8 cellular contexts compared by ENCODE assay signal in the genomic region with DNA sequence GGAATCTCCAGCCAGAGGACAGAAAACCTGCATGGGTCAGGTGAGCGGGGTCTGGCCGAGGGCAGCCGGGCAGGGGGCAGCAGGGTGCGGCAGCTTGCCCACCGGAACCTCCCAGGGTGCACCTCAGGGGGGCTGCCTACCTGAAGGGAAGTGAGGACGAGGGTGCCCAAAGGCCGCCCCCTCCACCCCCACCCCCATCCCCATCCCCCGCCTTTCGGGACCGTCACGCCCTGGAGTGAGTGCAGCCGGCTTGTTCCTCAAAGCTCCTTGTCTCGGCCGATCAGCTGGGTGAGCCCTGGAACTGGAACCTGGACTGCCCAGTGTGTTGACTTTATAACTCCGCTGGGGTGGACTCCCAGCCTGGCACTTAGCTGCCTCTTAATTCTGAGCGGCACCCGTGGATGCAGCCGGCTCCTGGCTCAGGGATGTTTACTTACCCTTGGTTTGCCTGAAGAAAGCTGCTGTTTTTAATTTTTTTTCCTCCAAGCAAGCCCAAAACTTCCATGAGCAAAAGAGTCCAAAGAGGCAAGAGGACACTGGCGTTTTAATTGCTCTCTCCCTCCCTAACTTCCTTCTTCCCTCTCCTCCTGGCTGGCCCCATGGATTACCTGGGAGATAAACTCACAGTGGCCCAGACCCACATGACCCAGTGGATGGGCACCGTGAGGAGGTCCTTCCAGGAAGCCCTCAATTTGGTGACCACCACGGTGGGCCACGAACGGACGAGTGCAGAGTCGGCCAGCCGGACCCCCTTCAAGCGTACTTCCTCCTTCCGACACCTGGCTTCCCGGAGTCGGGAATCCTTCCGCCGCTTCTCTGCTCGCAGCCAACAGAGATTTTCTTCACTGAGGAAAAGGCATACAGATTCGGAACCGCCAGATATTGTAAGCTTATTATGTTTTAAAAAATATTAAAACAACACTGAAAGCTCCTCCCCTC.
DNase-seq lines count a peak whose midpoint lies in the region; ATAC-seq and TF ChIP-seq lines count a peak whose summit lies in the region.

No MANE protein-coding gene starts in this region.

- H3K4me2 ChIP-seq in BLaER1 treated with 17β-estradiol and CSF1 and Interleukin-3, amounts not matched to agents 10 nM and 100 nM: peak overlapping the region; percentile 90 to 100 (median 99)
- H3K4me2 ChIP-seq in KMS-11 (peak overlapping the region; percentile 62), mesenchymal stem cell (ENCODE audit: low read length, poor library complexity, severe bottlenecking) (peak overlapping the region; percentile 89)

- H3K27me3 ChIP-seq in BLaER1 treated with 17β-estradiol and CSF1 and Interleukin-3, amounts not matched to agents 10 nM and 100 nM: peaks cover 13 to 30% (median 21%) of the 10 kb centered on the region in 11 experiments; a peak in 21 of 22 replicates
- H3K27me3 ChIP-seq in KMS-11 (ENCODE audit: insufficient read depth, low read depth) (no peaks in the 10 kb centered on the region), mesenchymal stem cell (ENCODE audit: control insufficient read depth in 1 of 2, insufficient read depth in 1 of 2, low read length in 2 of 2) (peaks cover 5 to 8% of the 10 kb centered on the region in 2 experiments), transverse colon (no peaks in the 10 kb centered on the region)

- no peaks in the 10 kb centered on the region for H3K79me1 ChIP-seq in mesenchymal stem cell (replicated peaks; ENCODE audit: low read length, poor library complexity, severe bottlenecking)

- H2BK120ac ChIP-seq in mesenchymal stem cell (ENCODE audit: low read depth, low read length): no peak overlapping the region

- H3K9ac ChIP-seq in BLaER1 treated with 17β-estradiol and CSF1 and Interleukin-3, amounts not matched to agents 10 nM and 100 nM: peak overlapping the region in 10 of 11 experiments; percentile 42 to 68 (median 56); a peak in 19 of 22 replicates
- peak overlapping the region; percentile 69 for H3K9ac ChIP-seq in KMS-11
- H3K9ac ChIP-seq in mesenchymal stem cell (ENCODE audit: low read length): peak overlapping the region; percentile 81

- ATAC-seq in GM18861 (IDR thresholded peaks at IDR 0.05; ENCODE audit: unreplicated experiment): no peak
- no peak for ATAC-seq in HG02852 (IDR thresholded peaks at IDR 0.05; ENCODE audit: unreplicated experiment)

- H2AK5ac ChIP-seq in mesenchymal stem cell (ENCODE audit: low read length, severe bottlenecking): no peak overlapping the region

- in situ Hi-C loops in transverse colon (cut with MboI; ENCODE audit: low pct_ligation_motif_present in 1 of 4, low pct_unique_long_range_greater_than_20kb in 1 of 4, low sequenced_read_pairs in 3 of 4): no loop called here

- H3K4me3 ChIP-seq in BLaER1 treated with 17β-estradiol and CSF1 and Interleukin-3, amounts not matched to agents 10 nM and 100 nM: peak overlapping the region; percentile 51 to 75 (median 60)
- H3K4me3 ChIP-seq in KMS-11 (IDR thresholded peaks at IDR 0.05; ENCODE audit: insufficient read depth, low read depth, low read length) (no peak overlapping the region), coronary artery (peak overlapping the region; percentile 75), mesenchymal stem cell (ENCODE audit: insufficient read depth in 1 of 2, low read depth in 1 of 2, low read length in 2 of 2) (peak overlapping the region; percentile 52 to 78), transverse colon (peak overlapping the region; percentile 42 to 66 (median 50))

- intact Hi-C loops in transverse colon (cut with DNase I; ENCODE audit: low total_unique reads): loop anchor here (5.0 kb wide), 1 partner anchor 40 kb away; no protein-coding TSS in a partner anchor

- H4K8ac ChIP-seq in mesenchymal stem cell (ENCODE audit: low read length): no peak overlapping the region

- no peaks in the 10 kb centered on the region for H3K36me3 ChIP-seq in BLaER1 treated with 17β-estradiol and CSF1 and Interleukin-3, amounts not matched to agents 10 nM and 100 nM
- no peaks in the 10 kb centered on the region for H3K36me3 ChIP-seq in KMS-11 (ENCODE audit: insufficient read depth)
- no peaks in the 10 kb centered on the region for H3K36me3 ChIP-seq in mesenchymal stem cell (ENCODE audit: control insufficient read depth in 1 of 2, insufficient read depth in 2 of 2, low read depth in 1 of 2, low read length in 2 of 2)
- H3K36me3 ChIP-seq in transverse colon: no peaks in the 10 kb centered on the region

- TF ChIP-seq CTCF in KMS-11 (conservative IDR thresholded peaks at IDR 0.05; ENCODE audit: low read depth, low read length) (no peak), coronary artery (IDR thresholded peaks at IDR 0.05) (no peak), transverse colon (IDR thresholded peaks at IDR 0.05) (no peak)

- TF ChIP-seq EP300 in transverse colon (IDR thresholded peaks at IDR 0.05; ENCODE audit: low read depth): no peak

- H3K9me3 ChIP-seq in BLaER1 treated with 17β-estradiol and CSF1 and Interleukin-3, amounts not matched to agents 10 nM and 100 nM (replicated peaks in 1 of 11): peaks cover 0 to 5% (median 0%) of the 10 kb centered on the region in 11 experiments; a peak in 1 of 22 replicates
- H3K9me3 ChIP-seq in mesenchymal stem cell (ENCODE audit: control insufficient read depth, low read length) (no peaks in the 10 kb centered on the region), transverse colon (no peaks in the 10 kb centered on the region)

- H4K91ac ChIP-seq in mesenchymal stem cell (ENCODE audit: low read length): no peak overlapping the region

- peak overlapping the region; percentile 17 to 90 for H3K18ac ChIP-seq in mesenchymal stem cell (ENCODE audit: low read depth in 1 of 2, low read length in 2 of 2)

- no peak overlapping the region for H3K23ac ChIP-seq in mesenchymal stem cell (ENCODE audit: low read length in 2 of 2)

- 31% methylated on average over 32 of the region's 35 CpGs for WGBS in mesenchymal stem cell
- WGBS in transverse colon (ENCODE audit: low coverage in 1 of 2), 2 donors: 0 to 22% methylated on average over 1 to 31 of the region's 35 CpGs

- no peaks in the 10 kb centered on the region for H3K79me2 ChIP-seq in KMS-11 (ENCODE audit: insufficient read depth, low read depth)

- H2BK5ac ChIP-seq in mesenchymal stem cell (ENCODE audit: low read depth, low read length, poor library complexity, severe bottlenecking): no peak overlapping the region

- no peak overlapping the region for H3K14ac ChIP-seq in mesenchymal stem cell (ENCODE audit: low read length in 2 of 2)

- DNase-seq in coronary artery (ENCODE audit: low spot score): peak; percentile 82
- peak; percentile 23 for DNase-seq in mesenchymal stem cell
- DNase-seq in transverse colon: peak; percentile 71
- no peak for DNase-seq in OCI-M2 (lab: John Stamatoyannopoulos, UW; ENCODE audit: unreplicated experiment)

- TF ChIP-seq POLR2A in transverse colon (IDR thresholded peaks at IDR 0.05): peak; percentile 23

- peak overlapping the region; percentile 66 for H2BK15ac ChIP-seq in mesenchymal stem cell (ENCODE audit: low read depth, poor library complexity, severe bottlenecking)

- peak overlapping the region in 3 of 11 experiments; percentile 16 to 36 (median 27); a peak in 1 of 22 replicates for H3K27ac ChIP-seq in BLaER1 treated with 17β-estradiol and CSF1 and Interleukin-3, amounts not matched to agents 10 nM and 100 nM
- H3K27ac ChIP-seq in KMS-11 (peak overlapping the region; percentile 31; the same call in 1 of the 2 replicates), coronary artery (peak overlapping the region; percentile 77 to 93), mesenchymal stem cell (ENCODE audit: low read length, poor library complexity, severe bottlenecking) (no peak overlapping the region), transverse colon (peak overlapping the region; percentile 85 to 95 (median 86))

- H2AFZ ChIP-seq in KMS-11 (ENCODE audit: low read depth) (peak overlapping the region; percentile 99), mesenchymal stem cell (ENCODE audit: low read depth, low read length) (no peak overlapping the region)

- no peak overlapping the region for H3K4ac ChIP-seq in mesenchymal stem cell (ENCODE audit: low read depth in 1 of 2, low read length in 2 of 2)

- H4K20me1 ChIP-seq in BLaER1 treated with 17β-estradiol and CSF1 and Interleukin-3, amounts not matched to agents 10 nM and 100 nM: peaks cover 0 to 19% (median 0%) of the 10 kb centered on the region in 11 experiments; a peak in 3 of 22 replicates
- no peaks in the 10 kb centered on the region for H4K20me1 ChIP-seq in KMS-11 (ENCODE audit: insufficient read depth)

- peaks cover 4 to 57% (median 35%) of the 10 kb centered on the region in 10 experiments for H3K4me1 ChIP-seq in BLaER1 treated with 17β-estradiol and CSF1 and Interleukin-3, amounts not matched to agents 10 nM and 100 nM
- H3K4me1 ChIP-seq in KMS-11 (ENCODE audit: low read depth, poor library complexity, severe bottlenecking) (no peaks in the 10 kb centered on the region), mesenchymal stem cell (ENCODE audit: control insufficient read depth, insufficient read depth, low read depth, low read length) (peaks cover 29% of the 10 kb centered on the region), transverse colon (peaks cover 22 to 58% (median 48%) of the 10 kb centered on the region in 4 donors)

- peak overlapping the region in 1 of 2 experiments; percentile 80 for H2BK12ac ChIP-seq in mesenchymal stem cell (ENCODE audit: low read length in 2 of 2)
